In the genomic region with DNA sequence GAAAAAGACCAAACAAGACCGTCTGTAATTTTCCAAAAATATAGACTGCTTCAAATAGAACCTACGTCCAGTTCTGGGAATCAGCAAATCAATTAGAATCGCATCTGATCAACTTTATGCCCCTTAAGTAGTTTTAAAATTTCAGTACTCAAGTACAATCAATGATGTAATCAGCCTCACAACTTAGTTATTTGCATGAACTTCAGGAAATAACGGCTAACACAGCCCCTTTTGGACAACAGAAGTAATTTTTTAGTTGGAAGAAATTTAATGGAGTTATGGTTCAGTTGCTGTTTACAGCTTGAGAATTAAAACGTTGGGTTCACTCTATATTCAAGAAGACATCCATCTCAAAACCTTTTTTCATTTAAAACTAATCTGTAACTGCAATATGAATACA, we compare ENCODE assay signal across 8 cellular contexts. TPM values are rescaled to one million over a fixed set of nuclear protein-coding genes. Genes with fewer than 3 reads are reported as not detected.
A peak's percentile ranks its signal among the peaks of the same experiment; 100 is the strongest.
DNase-seq lines count a peak whose midpoint lies in the region; ATAC-seq and TF ChIP-seq lines count a peak whose summit lies in the region.

No MANE protein-coding gene starts in this region.

- no peak for ATAC-seq in HG02571 (IDR thresholded peaks at IDR 0.05; ENCODE audit: unreplicated experiment)
- ATAC-seq in GM18511 (IDR thresholded peaks at IDR 0.05; ENCODE audit: unreplicated experiment) = no peak

- H3K9me3 Mint-ChIP-seq in osteocyte (ENCODE audit: unreplicated experiment) = no peaks in the 10 kb centered on the region

- DNase-seq in DMS79 treated with DMSO at 0.1 percent for 48 hours (lab: John Stamatoyannopoulos, UW) (peak; percentile 7), DMS79 (lab: John Stamatoyannopoulos, UW) (no peak), SK-N-MC (ENCODE audit: low read depth, low spot score) (no peak), epithelial cell of proximal tubule (ENCODE audit: low read depth) (no peak), osteocyte (ENCODE audit: extremely low spot score, unreplicated experiment) (no peak), COR-L47 (lab: John Stamatoyannopoulos, UW) (no peak)

- peak overlapping the region; percentile 62; the same call in 1 of the 2 replicates for H3K27ac ChIP-seq in SK-N-MC

- peak overlapping the region; percentile 67 for H3K27ac Mint-ChIP-seq in osteocyte (ENCODE audit: unreplicated experiment)

- no peaks in the 10 kb centered on the region for H3K27me3 Mint-ChIP-seq in osteocyte (ENCODE audit: unreplicated experiment)

- H3K9me3 ChIP-seq in SK-N-MC (ENCODE audit: low read depth, low read length) = no peaks in the 10 kb centered on the region

- peak overlapping the region; percentile 82 for H3K4me3 Mint-ChIP-seq in osteocyte (ENCODE audit: unreplicated experiment)

- H3K36me3 Mint-ChIP-seq in osteocyte (ENCODE audit: unreplicated experiment) = peaks cover 2% of the 10 kb centered on the region

- H3K36me3 ChIP-seq in SK-N-MC (ENCODE audit: insufficient read depth, low read length) = no peaks in the 10 kb centered on the region

- H3K4me3 ChIP-seq in SK-N-MC (peak overlapping the region; percentile 89), epithelial cell of proximal tubule (ENCODE audit: low read depth, low read length) (peak overlapping the region; percentile 78)

- TF ChIP-seq CTCF in epithelial cell of proximal tubule (conservative IDR thresholded peaks at IDR 0.05; ENCODE audit: low read depth, low read length) (no peak), osteocyte (IDR thresholded peaks at IDR 0.05) (no peak)

- H3K9ac ChIP-seq in SK-N-MC (ENCODE audit: insufficient read length) = peak overlapping the region; percentile 88

- H3K4me1 Mint-ChIP-seq in osteocyte (ENCODE audit: unreplicated experiment) = peaks cover 32% of the 10 kb centered on the region

RNA-seq across cellular contexts. Expression of a gene that starts 1.1 kb away (rescaled TPM):
- total RNA-seq in epithelial cell of proximal tubule (7.0 and 12.7 TPM in 2 replicates), osteocyte (31.7 and 32.3 TPM in 2 replicates)
